ENCODE assay signal across 19 cellular contexts in genomic region chr1:205985330-205986005, GRCh38. TPM values are rescaled to one million over a fixed set of nuclear protein-coding genes. Genes with fewer than 3 reads are reported as not detected.
"Had no signal": no experiment of that assay in that cellular context is flagged by ENCODE, and none has a peak within 500 bp of the region (broad histone marks: within the 10 kb centered on the region; RNA-seq: fewer than 3 reads in every experiment).

No MANE protein-coding gene starts in this region.

- H3K4me3 Mint-ChIP-seq: activated B cell treated with CpG ODN at 0.5 μM for 24 hours; activated CD4-positive, alpha-beta T cell treated with anti-CD3 and anti-CD28 coated beads, Interleukin-2, amount 10 ng/mL, durations not matched to agents 7 days and 5 days; activated naive CD4-positive, alpha-beta T cell treated with anti-CD3 and anti-CD28 coated beads, Interleukin-2, amount 10 ng/mL, durations not matched to agents 7 days and 5 days; activated T-helper 17 cell treated with anti-CD3 and anti-CD28 coated beads, Interleukin-2, amount 50 U/mL, for 72 hours; memory B cell; nephron had no signal

- H3K9me3 Mint-ChIP-seq: activated B cell treated with CpG ODN at 0.5 μM for 24 hours; activated naive CD4-positive, alpha-beta T cell treated with anti-CD3 and anti-CD28 coated beads, Interleukin-2, amount 10 ng/mL, durations not matched to agents 7 days and 5 days; nephron had no signal

- H3K27ac ChIP-seq: adrenal gland, stomach, uterus had no signal

- H3K4me1 ChIP-seq: prostate gland, uterus had no signal

- H3K27me3 Mint-ChIP-seq: activated CD4-positive, alpha-beta T cell treated with anti-CD3 and anti-CD28 coated beads, Interleukin-2, amount 10 ng/mL, durations not matched to agents 7 days and 5 days had no signal

- H3K36me3 ChIP-seq: adrenal gland, prostate gland, uterus had no signal

- ATAC-seq: activated T-helper 17 cell treated with anti-CD3 and anti-CD28 coated beads, Interleukin-2, amount 50 U/mL, for 72 hours; body of pancreas; sciatic nerve had no signal

- H3K27me3 ChIP-seq: adrenal gland, body of pancreas, stomach, uterus had no signal

- H3K4me1 Mint-ChIP-seq: activated CD4-positive, alpha-beta T cell treated with anti-CD3 and anti-CD28 coated beads, Interleukin-2, amount 10 ng/mL, durations not matched to agents 7 days and 5 days; activated naive CD4-positive, alpha-beta T cell treated with anti-CD3 and anti-CD28 coated beads, Interleukin-2, amount 10 ng/mL, durations not matched to agents 7 days and 5 days; activated T-helper 17 cell treated with anti-CD3 and anti-CD28 coated beads, Interleukin-2, amount 50 U/mL, for 72 hours had no signal

- DNase-seq: activated B cell treated with CpG ODN at 0.5 μM for 24 hours; activated CD4-positive, alpha-beta T cell treated with anti-CD3 and anti-CD28 coated beads, Interleukin-2, amount 10 ng/mL, durations not matched to agents 7 days and 5 days; activated CD8-positive, alpha-beta memory T cell treated with anti-CD3 and anti-CD28 coated beads for 24 hours; activated naive CD4-positive, alpha-beta T cell treated with anti-CD3 and anti-CD28 coated beads, Interleukin-2, amount 10 ng/mL, durations not matched to agents 7 days and 5 days; adrenal gland; body of pancreas; effector memory CD4-positive, alpha-beta T cell; glutamatergic neuron; occipital lobe; stimulated activated CD4-positive, alpha-beta T cell treated with anti-CD3 and anti-CD28 coated beads, Interleukin-2, amount 100 ng/mL, for 24 hours; stomach; T-helper 2 cell; uterus had no signal

- H3K9me3 ChIP-seq: adrenal gland, body of pancreas, prostate gland, stomach, uterus had no signal

- H3K27ac Mint-ChIP-seq: activated B cell treated with CpG ODN at 0.5 μM for 24 hours; activated CD4-positive, alpha-beta T cell treated with anti-CD3 and anti-CD28 coated beads, Interleukin-2, amount 10 ng/mL, durations not matched to agents 7 days and 5 days; activated naive CD4-positive, alpha-beta T cell treated with anti-CD3 and anti-CD28 coated beads, Interleukin-2, amount 10 ng/mL, durations not matched to agents 7 days and 5 days; activated T-helper 17 cell treated with anti-CD3 and anti-CD28 coated beads, Interleukin-2, amount 50 U/mL, for 72 hours; memory B cell; nephron had no signal

- H3K4me3 ChIP-seq: adrenal gland, body of pancreas, prostate gland, stomach, uterus had no signal

- H3K36me3 Mint-ChIP-seq: activated naive CD4-positive, alpha-beta T cell treated with anti-CD3 and anti-CD28 coated beads, Interleukin-2, amount 10 ng/mL, durations not matched to agents 7 days and 5 days had no signal

RNA-seq across cellular contexts. Expression of gene RAB7B, which starts 17.7 kb away (rescaled TPM):
- total RNA-seq: activated B cell treated with CpG ODN at 0.5 μM for 24 hours; activated CD4-positive, alpha-beta T cell treated with anti-CD3 and anti-CD28 coated beads, Interleukin-2, amount 10 ng/mL, durations not matched to agents 7 days and 5 days; activated T-helper 17 cell treated with anti-CD3 and anti-CD28 coated beads, Interleukin-2, amount 50 U/mL, for 72 hours had no signal

RNA-seq across cellular contexts. Expression of gene CTSE, which starts 38.2 kb away (rescaled TPM):
- total RNA-seq: activated B cell treated with CpG ODN at 0.5 μM for 24 hours; activated CD4-positive, alpha-beta T cell treated with anti-CD3 and anti-CD28 coated beads, Interleukin-2, amount 10 ng/mL, durations not matched to agents 7 days and 5 days; activated T-helper 17 cell treated with anti-CD3 and anti-CD28 coated beads, Interleukin-2, amount 50 U/mL, for 72 hours; adrenal gland; left lobe of liver; occipital lobe; prostate gland had no signal

RNA-seq across cellular contexts. Expression of gene SLC26A9, which starts 42.2 kb away (rescaled TPM):
- total RNA-seq: activated B cell treated with CpG ODN at 0.5 μM for 24 hours; activated CD4-positive, alpha-beta T cell treated with anti-CD3 and anti-CD28 coated beads, Interleukin-2, amount 10 ng/mL, durations not matched to agents 7 days and 5 days; activated T-helper 17 cell treated with anti-CD3 and anti-CD28 coated beads, Interleukin-2, amount 50 U/mL, for 72 hours; occipital lobe; sciatic nerve; uterus had no signal
